21 cellular contexts compared by ENCODE assay signal in the genomic region with DNA sequence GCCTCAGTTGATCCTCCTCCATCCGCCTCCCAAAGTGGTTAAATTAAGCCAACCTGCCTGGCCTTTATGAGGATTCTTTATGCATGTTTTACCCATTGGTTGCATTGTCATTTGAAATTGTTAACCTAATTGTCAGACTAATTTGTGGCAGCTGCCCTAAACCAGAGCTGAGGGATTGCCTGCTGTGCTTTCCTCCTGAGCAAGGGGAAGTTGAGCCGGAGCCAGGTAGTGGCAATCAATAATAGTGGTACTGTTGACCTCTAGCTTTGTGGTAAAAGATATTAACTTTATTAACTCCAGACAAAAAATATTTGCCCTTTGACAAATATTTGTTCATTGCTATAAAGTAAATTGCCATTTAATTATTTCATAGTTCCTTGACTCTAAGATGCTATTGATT. TPM values are rescaled to one million over a fixed set of nuclear protein-coding genes. Genes with fewer than 3 reads are reported as not detected.
"Had no signal": no experiment of that assay in that cellular context is flagged by ENCODE, and none has a peak within 500 bp of the region (broad histone marks: within the 10 kb centered on the region; RNA-seq: fewer than 3 reads in every experiment).

No MANE protein-coding gene starts in this region.

- H3K36me3 ChIP-seq: brain microvascular endothelial cell, gastrocnemius medialis, neutrophil, right atrium auricular region, transverse colon had no signal

- H3K4me3 ChIP-seq: gastrocnemius medialis, hepatocyte, lung, right atrium auricular region, transverse colon had no signal

- ATAC-seq: activated CD8-positive, alpha-beta memory T cell treated with anti-CD3 and anti-CD28 coated beads, Interleukin-2, amount 10 ng/mL, durations not matched to agents 7 days and 5 days; activated naive CD4-positive, alpha-beta T cell treated with anti-CD3 and anti-CD28 coated beads, Interleukin-2, amount 50 U/mL, for 72 hours; activated T-cell treated with anti-CD3 and anti-CD28 coated beads, Interleukin-2, amount 50 U/mL, for 4 hours; effector memory CD8-positive, alpha-beta T cell; gastrocnemius medialis; naive thymus-derived CD8-positive, alpha-beta T cell; stimulated activated memory B cell treated with anti-CD40 and anti-IgM and Interleukin-4, amounts not matched to agents 10 μg/mL and 1 μg/mL and 100 μg/mL, for 72 hours had no signal

- H3K4me1 ChIP-seq: gastrocnemius medialis had no signal

- H3K27ac ChIP-seq: brain microvascular endothelial cell, epithelial cell of prostate, gastrocnemius medialis, hepatocyte, neutrophil, right atrium auricular region, transverse colon had no signal

- H3K9me3 ChIP-seq: gastrocnemius medialis, neutrophil, right atrium auricular region, transverse colon had no signal

- DNase-seq: activated CD4-positive, alpha-beta T cell treated with anti-CD3 and anti-CD28 coated beads, Interleukin-2, amount 50 U/mL, for 4 hours; activated CD4-positive, CD25-positive, alpha-beta regulatory T cell treated with anti-CD3 and anti-CD28 coated beads, Interleukin-2, amount 50 U/mL, for 72 hours; activated CD8-positive, alpha-beta memory T cell treated with anti-CD3 and anti-CD28 coated beads, Interleukin-2, amount 10 ng/mL, durations not matched to agents 7 days and 5 days; activated effector memory CD4-positive, alpha-beta T cell treated with anti-CD3 and anti-CD28 coated beads, Interleukin-2, amount 50 U/mL, for 16 hours; activated T-cell treated with anti-CD3 and anti-CD28 coated beads, Interleukin-2, amount 50 U/mL, for 4 hours; amygdala; brain microvascular endothelial cell; cerebellar nuclear complex; effector memory CD8-positive, alpha-beta T cell; gastrocnemius medialis; immature natural killer cell; naive thymus-derived CD8-positive, alpha-beta T cell; transverse colon had no signal

RNA-seq across cellular contexts. Expression of a gene that starts 53.7 kb away (rescaled TPM):
- total RNA-seq: activated CD8-positive, alpha-beta memory T cell treated with anti-CD3 and anti-CD28 coated beads, Interleukin-2, amount 10 ng/mL, durations not matched to agents 7 days and 5 days; activated naive CD4-positive, alpha-beta T cell treated with anti-CD3 and anti-CD28 coated beads, Interleukin-2, amount 50 U/mL, for 72 hours; activated T-cell treated with anti-CD3 and anti-CD28 coated beads, Interleukin-2, amount 50 U/mL, for 4 hours; gastrocnemius medialis; hepatocyte; lung; naive thymus-derived CD8-positive, alpha-beta T cell; posterior vena cava; right atrium auricular region had no signal
